Comparison of ENCODE assay signal across 21 cellular contexts in genomic region chr6:36783603-36784378, GRCh38. TPM values are rescaled to one million over a fixed set of nuclear protein-coding genes. Genes with fewer than 3 reads are reported as not detected.
DNase-seq lines count a peak whose midpoint lies in the region; ATAC-seq, FAIRE-seq and TF ChIP-seq lines count a peak whose summit lies in the region.
"Had no signal": no experiment of that assay in that cellular context is flagged by ENCODE, and none has a peak within 500 bp of the region (broad histone marks: within the 10 kb centered on the region; RNA-seq: fewer than 3 reads in every experiment).

No MANE protein-coding gene starts in this region.

- H3K36me3 ChIP-seq in HepG2 (replicated peaks in 1 of 2; ENCODE audit: control insufficient read depth in 1 of 2, insufficient read depth in 2 of 2, low read length in 2 of 2) (no peaks in the 10 kb centered on the region), right lobe of liver (no peaks in the 10 kb centered on the region), K562 (ENCODE audit: control insufficient read depth, insufficient read depth, low read length) (no peaks in the 10 kb centered on the region), mesodermal cell (ENCODE audit: control insufficient read depth, insufficient read depth, low read length) (no peaks in the 10 kb centered on the region), trophoblast cell (ENCODE audit: control insufficient read depth in 1 of 2, insufficient read depth in 2 of 2, low read length in 2 of 2) (no peaks in the 10 kb centered on the region), transverse colon (no peaks in the 10 kb centered on the region)

- no peak for ATAC-seq in HepG2
- ATAC-seq in right lobe of liver, result no peak
- ATAC-seq in K562, result no peak
- ATAC-seq in GM18868 (IDR thresholded peaks at IDR 0.05; ENCODE audit: unreplicated experiment), result no peak

- H2BK12ac ChIP-seq in trophoblast cell (ENCODE audit: low read length), result no peak overlapping the region

- no peak overlapping the region for H3K9ac ChIP-seq in HepG2 (ENCODE audit: insufficient read depth, low read depth, low read length)
- no peak overlapping the region for H3K9ac ChIP-seq in K562 (ENCODE audit: insufficient read depth in 1 of 2, low read depth in 2 of 2, low read length in 2 of 2)
- H3K9ac ChIP-seq in trophoblast cell (ENCODE audit: low read length), result no peak overlapping the region

- DNase-seq in HepG2 (ENCODE audit: low spot score), result no peak
- no peak for DNase-seq in right lobe of liver
- DNase-seq in K562 (ENCODE audit: extremely low read depth in 1 of 4, low spot score in 3 of 4), result no peak
- no peak for DNase-seq in trophoblast cell
- no peak for DNase-seq in transverse colon
- DNase-seq: Caco-2; CD8-positive, alpha-beta T cell; EL; GF-D8; NCI-H1048; NCI-H1694; NCI-H2081; NCI-H2171; NCI-H226; NCI-H510A; SIG-M5 had no signal

- H3K23ac ChIP-seq in trophoblast cell (ENCODE audit: low read length), result no peak overlapping the region

- FAIRE-seq in HepG2 (lab: Jason Lieb, UNC) (no peak), K562 (lab: Jason Lieb, UNC) (no peak)

- H3K4ac ChIP-seq in trophoblast cell (ENCODE audit: low read depth, low read length), result no peak overlapping the region

- CTCF ChIA-PET in HepG2 (lab: Yijun Ruan, JAX; ENCODE audit: low intra/inter-chr PET ratio, low total read pairs) (interaction anchor here (0.8 kb wide), 1 partner anchor 90 kb away, joined by 3 read pairs; no protein-coding TSS in a partner anchor), K562 (lab: Yijun Ruan, JAX; ENCODE audit: low intra/inter-chr PET ratio) (no interaction called here)

- H3K14ac ChIP-seq in trophoblast cell (ENCODE audit: low read length), result no peak overlapping the region

- TF ChIP-seq CTCF in HepG2 (CRISPR knock-in tag; IDR thresholded peaks at IDR 0.05), result no peak
- no peak for TF ChIP-seq CTCF in right lobe of liver (IDR thresholded peaks at IDR 0.05)
- no peak for TF ChIP-seq CTCF in K562 (IDR thresholded peaks at IDR 0.05 in 2 of 3, conservative IDR thresholded peaks at IDR 0.05 in 1 of 3; ENCODE audit: insufficient read depth in 2 of 3, low read depth in 1 of 3, low read length in 3 of 3)
- TF ChIP-seq CTCF in transverse colon (IDR thresholded peaks at IDR 0.05), result no peak

- H3K4me1 ChIP-seq in HepG2 (ENCODE audit: insufficient read depth, low read length) (peaks cover 12% of the 10 kb centered on the region), right lobe of liver (no peaks in the 10 kb centered on the region), K562 (replicated peaks in 1 of 2; ENCODE audit: control insufficient read depth in 2 of 2, insufficient read depth in 2 of 2, low read length in 2 of 2) (peaks cover 0 to 5% of the 10 kb centered on the region in 2 experiments; a peak in 1 of 5 replicates), mesodermal cell (ENCODE audit: control insufficient read depth, insufficient read depth, low read length, poor library complexity, severe bottlenecking) (no peaks in the 10 kb centered on the region), trophoblast cell (ENCODE audit: control insufficient read depth in 1 of 2, insufficient read depth in 2 of 2, low read length in 2 of 2) (peaks cover 3 to 8% of the 10 kb centered on the region in 2 experiments), transverse colon (peaks cover 0 to 18% (median 0%) of the 10 kb centered on the region in 4 donors)

- H4K20me1 ChIP-seq in HepG2 (ENCODE audit: insufficient read depth, low read length) (no peaks in the 10 kb centered on the region), K562 (replicated peaks; ENCODE audit: control insufficient read depth, insufficient read depth, low read length) (no peaks in the 10 kb centered on the region)

- in situ Hi-C loops in HepG2 (cut with HindIII; ENCODE audit: extremely low pct_ligation_motif_present, low pct_unique_long_range_greater_than_20kb), result no loop called here
- in situ Hi-C loops in K562 (cut with MboI), result no loop called here
- in situ Hi-C loops in transverse colon (cut with MboI; ENCODE audit: low pct_ligation_motif_present in 1 of 4, low pct_unique_long_range_greater_than_20kb in 1 of 4, low sequenced_read_pairs in 3 of 4), result loop anchor here in 1 of 4 donors (25.0 kb wide), 1 partner anchor 229 kb away; the partner anchor contains the start of gene FGD2

- TF ChIP-seq EP300 in HepG2 (IDR thresholded peaks at IDR 0.05; ENCODE audit: low read depth in 2 of 2, low read length in 2 of 2) (no peak), HepG2 (CRISPR knock-in tag; IDR thresholded peaks at IDR 0.05; ENCODE audit: borderline replicate concordance) (no peak), K562 (IDR thresholded peaks at IDR 0.05; ENCODE audit: low read length) (no peak), transverse colon (IDR thresholded peaks at IDR 0.05; ENCODE audit: low read depth) (no peak)

- no peak overlapping the region for H3K4me2 ChIP-seq in HepG2 (ENCODE audit: low read depth, low read length)
- H3K4me2 ChIP-seq in K562 (ENCODE audit: insufficient read depth, low read length), result no peak overlapping the region
- H3K4me2 ChIP-seq in trophoblast cell (ENCODE audit: low read length), result no peak overlapping the region

- intact Hi-C loops in HepG2 (cut with micrococcal nuclease; ENCODE audit: unreplicated experiment) (no loop called here), right lobe of liver (cut with DNase I) (no loop called here), K562 (cut with micrococcal nuclease) (no loop called here), transverse colon (cut with DNase I; ENCODE audit: low total_unique reads) (no loop called here)

- H3K27ac ChIP-seq in HepG2 (ENCODE audit: extremely low read length, insufficient read depth, low read length) (no peak overlapping the region), right lobe of liver (no peak overlapping the region), K562 (ENCODE audit: extremely low read depth, low read depth, low read length) (no peak overlapping the region), mesodermal cell (ENCODE audit: low read depth, low read length, severe bottlenecking) (peak overlapping the region; percentile 30), trophoblast cell (ENCODE audit: low read depth, low read length) (no peak overlapping the region), transverse colon (no peak overlapping the region)
- H3K27ac ChIP-seq: C4-2B, RWPE1 had no signal

- H2AK5ac ChIP-seq in trophoblast cell (ENCODE audit: low read length), result no peak overlapping the region

- no peak overlapping the region for H4K91ac ChIP-seq in trophoblast cell (ENCODE audit: low read depth, low read length)

- POLR2A ChIA-PET in HepG2 (lab: Yijun Ruan, JAX) (no interaction called here), K562 (lab: Yijun Ruan, JAX) (interaction anchor here (0.6 to 2.1 kb wide), 5 partner anchors 10 to 637 kb away, joined by 3 to 6 read pairs (median 4); no protein-coding TSS in a partner anchor)

- TF ChIP-seq POLR2A in HepG2 (IDR thresholded peaks at IDR 0.05; ENCODE audit: insufficient read depth in 1 of 2, low read depth in 2 of 2, low read length in 2 of 2) (no peak), right lobe of liver (IDR thresholded peaks at IDR 0.05) (no peak), K562 (conservative IDR thresholded peaks at IDR 0.05) (no peak), transverse colon (IDR thresholded peaks at IDR 0.05) (no peak)

- H3K9me3 ChIP-seq in HepG2 (ENCODE audit: low read length) (no peaks in the 10 kb centered on the region), right lobe of liver (no peaks in the 10 kb centered on the region), K562 (replicated peaks; ENCODE audit: control insufficient read depth, insufficient read depth, low read depth, low read length) (no peaks in the 10 kb centered on the region), mesodermal cell (ENCODE audit: control insufficient read depth, low read length) (no peaks in the 10 kb centered on the region), trophoblast cell (ENCODE audit: insufficient read depth, low read depth, low read length) (no peaks in the 10 kb centered on the region), transverse colon (no peaks in the 10 kb centered on the region)
- H3K9me3 ChIP-seq: Caco-2 had no signal

- TF ChIP-seq RAD21 in HepG2 (CRISPR knock-in tag; IDR thresholded peaks at IDR 0.05) (no peak), K562 (CRISPR knock-in tag; conservative IDR thresholded peaks at IDR 0.05 in 1 of 2, IDR thresholded peaks at IDR 0.05 in 1 of 2) (no peak)

- no peak overlapping the region for H3K18ac ChIP-seq in trophoblast cell (ENCODE audit: low read length)

- H3K4me3 ChIP-seq in HepG2 (replicated peaks in 1 of 3; ENCODE audit: insufficient read depth in 1 of 3, low read depth in 2 of 3, low read length in 3 of 3) (no peak overlapping the region), right lobe of liver (no peak overlapping the region), K562 (no peak overlapping the region), mesodermal cell (ENCODE audit: extremely low read depth, insufficient read depth, low read length, poor library complexity, severe bottlenecking) (no peak overlapping the region), trophoblast cell (ENCODE audit: low read depth, low read length) (no peak overlapping the region), transverse colon (no peak overlapping the region)

- no peak overlapping the region for H2BK5ac ChIP-seq in trophoblast cell (ENCODE audit: low read depth, low read length, poor library complexity)

- WGBS in HepG2 (ENCODE audit: low lambda C conversion rate), result 13% methylated on average over 5 of the region's 5 CpGs
- WGBS in right lobe of liver (ENCODE audit: insufficient coverage, low coverage, low lambda C conversion rate, missing lambda C conversion rate), result 92% methylated on average over 4 of the region's 5 CpGs
- 7% methylated on average over 5 of the region's 5 CpGs for WGBS in K562 (ENCODE audit: insufficient coverage, low coverage, missing lambda C conversion rate)
- 78 to 91% methylated on average over 5 of the region's 5 CpGs for WGBS in mesodermal cell (ENCODE audit: insufficient coverage in 2 of 2), 2 experiments
- WGBS in trophoblast cell (ENCODE audit: extremely low coverage, insufficient coverage, insufficient read length), result no CpG with 5 or more reads among the region's 5 CpGs
- WGBS in transverse colon (ENCODE audit: low coverage in 1 of 2), 2 donors, result 85 to 100% methylated on average over 1 to 5 of the region's 5 CpGs

- H3K79me2 ChIP-seq in HepG2 (ENCODE audit: insufficient read depth, low read length) (no peaks in the 10 kb centered on the region), K562 (ENCODE audit: control insufficient read depth, insufficient read depth, low read length) (no peaks in the 10 kb centered on the region), trophoblast cell (ENCODE audit: control insufficient read depth, insufficient read depth, low read length, poor library complexity) (no peaks in the 10 kb centered on the region)

- H4K8ac ChIP-seq in trophoblast cell (ENCODE audit: low read depth, low read length), result no peak overlapping the region

- no peak overlapping the region for H2BK120ac ChIP-seq in trophoblast cell (ENCODE audit: insufficient read depth, low read length, poor library complexity)

- H4K12ac ChIP-seq in trophoblast cell (ENCODE audit: low read depth, low read length), result no peak overlapping the region

- H3K27me3 ChIP-seq in HepG2 (ENCODE audit: control insufficient read depth in 1 of 2, insufficient read depth in 2 of 2, low read length in 2 of 2) (peaks cover 5 to 65% of the 10 kb centered on the region in 2 experiments; a peak in 4 of 5 replicates), right lobe of liver (no peaks in the 10 kb centered on the region), K562 (ENCODE audit: control insufficient read depth in 2 of 2, insufficient read depth in 2 of 2, low read length in 2 of 2) (peaks cover 29 to 38% of the 10 kb centered on the region in 2 experiments), trophoblast cell (ENCODE audit: insufficient read depth, low read length) (no peaks in the 10 kb centered on the region), transverse colon (peaks cover under 1% of the 10 kb centered on the region)

- no peaks in the 10 kb centered on the region for H3K79me1 ChIP-seq in trophoblast cell (ENCODE audit: low read length)

- BruUV-seq in HepG2 (replicated peaks; lab: Mats Ljungman, UMichigan) (no TSS peak), K562 (replicated peaks; lab: Mats Ljungman, UMichigan) (no TSS peak)

- no peaks in the 10 kb centered on the region for H3K9me1 ChIP-seq in K562 (ENCODE audit: control insufficient read depth, insufficient read depth, low read length)

- H2AFZ ChIP-seq in HepG2 (ENCODE audit: low read length) (no peak overlapping the region), K562 (ENCODE audit: low read depth, low read length) (no peak overlapping the region), trophoblast cell (ENCODE audit: insufficient read depth, low read length, poor library complexity) (no peak overlapping the region)

RNA-seq across cellular contexts. Expression of gene CPNE5, which starts 55.5 kb away (rescaled TPM):
- total RNA-seq in HepG2 (2016; rRNA removed; fragmentation: Illumina TruSeq; extraction: Trizol), result not detected in 2 replicates
- not detected in 2 replicates for total RNA-seq in HepG2 (2016; cell fraction: cytosol; rRNA removed; fragmentation: Illumina TruSeq; extraction: Trizol; ENCODE audit: low read depth)
- not detected in 2 replicates for total RNA-seq in HepG2 (2016; cell fraction: insoluble cytoplasmic fraction; rRNA removed; fragmentation: Illumina TruSeq; extraction: Trizol)
- total RNA-seq in HepG2 (2016; cell fraction: membrane; rRNA removed; fragmentation: Illumina TruSeq; extraction: Trizol), result not detected in 2 replicates
- total RNA-seq in HepG2 (2016; cell fraction: nucleus; rRNA removed; fragmentation: Illumina TruSeq; extraction: Trizol), result not detected in 2 replicates
- polyA plus RNA-seq in HepG2 (2011; rRNA removed), result 0.10 and 0.16 TPM in 2 replicates
- 0.15 TPM in 1 of 2 replicates, not detected in the other for polyA plus RNA-seq in HepG2 (2011; cell fraction: cytosol; rRNA removed)
- polyA plus RNA-seq in HepG2 (2011; cell fraction: nucleus; rRNA removed), result 0.36 and 0.40 TPM in 2 replicates
- 0.05 and 0.16 TPM in 2 replicates for polyA plus RNA-seq in HepG2 (2012)
- not detected in 2 replicates for polyA plus RNA-seq in HepG2 (2016; cell fraction: cytosol; fragmentation: Illumina TruSeq; extraction: Trizol; ENCODE audit: low read depth)
- not detected in 2 replicates for polyA plus RNA-seq in HepG2 (2016; cell fraction: insoluble cytoplasmic fraction; fragmentation: Illumina TruSeq; extraction: Trizol; ENCODE audit: low read depth)
- polyA plus RNA-seq in HepG2 (2016; cell fraction: membrane; fragmentation: Illumina TruSeq; extraction: Trizol; ENCODE audit: low read depth), result not detected in 2 replicates
- polyA plus RNA-seq in HepG2 (2016; cell fraction: nucleus; fragmentation: Illumina TruSeq; extraction: Trizol; ENCODE audit: insufficient read depth, low read depth), result not detected in 2 replicates
- polyA minus RNA-seq in HepG2 (2011; rRNA and poly(A)+ RNA removed; ENCODE audit: low replicate concordance), result 0.26 TPM in 1 of 2 replicates, not detected in the other
- not detected in 2 replicates for polyA minus RNA-seq in HepG2 (2011; cell fraction: cytosol; rRNA and poly(A)+ RNA removed)
- not detected in 2 replicates for polyA minus RNA-seq in HepG2 (2011; cell fraction: nucleus; rRNA and poly(A)+ RNA removed)
- total RNA-seq in right lobe of liver, result under 1 TPM; 0.12 to 0.84 (median 0.23) TPM
- 1.5 and 2.5 TPM in 2 replicates for total RNA-seq in K562 (2011; cell fraction: chromatin; rRNA removed; ENCODE audit: low replicate concordance)
- total RNA-seq in K562 (2011; cell fraction: nucleolus; rRNA removed), result 0.66 and 1.5 TPM in 2 replicates
- total RNA-seq in K562 (2011; cell fraction: nucleoplasm; rRNA removed), result 1.2 and 1.6 TPM in 2 replicates
- 0.18 TPM in 1 of 2 replicates, not detected in the other for total RNA-seq in K562 (2014; rRNA removed)
- not detected in 2 replicates for total RNA-seq in K562 (2014; rRNA removed; fragmentation: Illumina TruSeq; extraction: Trizol)
- total RNA-seq in K562 (2015; rRNA removed; fragmentation: Illumina TruSeq; extraction: Trizol), result 0.14 TPM in 1 of 2 replicates, not detected in the other
- total RNA-seq in K562 (2021), result 0.47 and 0.49 TPM in 2 replicates
- 0.46 and 0.61 TPM in 2 replicates for polyA plus RNA-seq in K562 (2011; rRNA removed)
- 0.19 and 0.31 TPM in 2 replicates for polyA plus RNA-seq in K562 (2011; cell fraction: cytosol; rRNA removed)
- polyA plus RNA-seq in K562 (2011; cell fraction: nucleus; rRNA removed), result 1.2 and 1.9 TPM in 2 replicates
- 0.33 and 1.8 TPM in 2 replicates for polyA plus RNA-seq in K562 (2012)
- polyA plus RNA-seq in K562 (2014; fragmentation: Illumina TruSeq; extraction: Trizol), result 0.43 TPM in 1 of 2 replicates, not detected in the other
- polyA plus RNA-seq in K562 (2014; fragmentation: Nextera tagmentation; extraction: Ambion mirVana), result 1 to 10 TPM in 1 of 2 experiments, under 1 TPM in 1; 0.21 to 1.0 TPM
- 0.69 TPM in 1 of 2 replicates, not detected in the other for polyA plus RNA-seq in K562 (2014; rRNA removed)
- 0.67 TPM in 1 of 2 replicates, not detected in the other for polyA minus RNA-seq in K562 (2011; rRNA and poly(A)+ RNA removed)
- not detected in 2 replicates for polyA minus RNA-seq in K562 (2011; cell fraction: cytosol; rRNA and poly(A)+ RNA removed)
- polyA minus RNA-seq in K562 (2011; cell fraction: nucleus; rRNA and poly(A)+ RNA removed), result 0.78 and 0.81 TPM in 2 replicates
- 2.8 TPM for polyA plus RNA-seq in mesodermal cell (2013, experiment 1 of 2)
- 2.9 TPM for polyA plus RNA-seq in mesodermal cell (2013, experiment 2 of 2)
- polyA plus RNA-seq in trophoblast cell (2013), result 1.1 and 1.2 TPM in 2 replicates
- total RNA-seq in transverse colon, result 1 to 10 TPM in 3 of 4 donors, not detected in 1; 3.0 to 8.3 (median 3.3) TPM
- total RNA-seq: Caco-2, H4 had no signal

Comparison
In these comparisons a context has a peak if more than half of its experiments do, and no peak if none do; other contexts are left out.
1. Of the 241 proteins assayed by ChIP-seq in both HepG2 and K562: peak only in HepG2: none; only in K562: HDAC2, ZBTB33 and ZFP36; in both: KDM1A and ZNF121; in neither: 235; mixed calls (peak in some experiments, not most) for 1.